ENCODE assay signal across 8 cellular contexts in the genomic region with DNA sequence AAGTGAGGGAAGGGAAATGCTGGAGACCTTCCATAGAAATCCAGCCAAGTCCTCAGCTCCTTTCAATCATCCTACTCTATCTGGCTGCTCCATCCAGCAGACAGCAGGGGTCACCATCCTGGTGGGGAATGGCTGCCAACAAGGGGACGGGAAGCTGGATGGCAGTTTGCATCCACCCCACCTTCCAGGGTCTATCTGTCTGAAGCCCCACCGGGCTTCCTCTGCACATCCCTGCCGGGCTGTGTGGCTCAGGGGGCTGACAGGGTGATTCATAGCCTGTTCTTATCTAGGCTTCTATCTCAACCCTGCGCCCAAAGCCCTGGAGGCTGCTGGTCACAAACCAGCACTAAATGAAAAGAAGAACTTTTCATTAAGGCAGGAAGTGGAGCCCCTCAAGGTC. TPM values are rescaled to one million over a fixed set of nuclear protein-coding genes. Genes with fewer than 3 reads are reported as not detected.
A peak's percentile ranks its signal among the peaks of the same experiment; 100 is the strongest.
DNase-seq lines count a peak whose midpoint lies in the region; ATAC-seq and TF ChIP-seq lines count a peak whose summit lies in the region.

No MANE protein-coding gene starts in this region.

- H3K27me3 ChIP-seq in iPS-15b (ENCODE audit: control insufficient read depth, insufficient read depth, low read length) (peaks cover 43% of the 10 kb centered on the region), spleen (replicated peaks in 1 of 7) (peaks cover 0 to 26% (median 14%) of the 10 kb centered on the region in 7 donors)

- intact Hi-C loops in spleen (cut with DNase I; ENCODE audit: low total_unique reads): no loop called here

- H3K9ac ChIP-seq in iPS-15b (ENCODE audit: low read depth, low read length): no peak overlapping the region

- H3K27ac ChIP-seq in spleen: peak overlapping the region in 5 of 8 donors; percentile 22 to 83 (median 74)

- H3K4me3 ChIP-seq in iPS-15b (ENCODE audit: low read depth, low read length) (peak overlapping the region; percentile 95), spleen (peak overlapping the region in 7 of 8 donors; percentile 43 to 88 (median 69))

- H3K9me3 ChIP-seq in iPS-15b (ENCODE audit: control insufficient read depth, insufficient read depth, low read length): no peaks in the 10 kb centered on the region
- no peaks in the 10 kb centered on the region for H3K9me3 ChIP-seq in spleen

- H3K4me1 ChIP-seq in iPS-15b (ENCODE audit: control insufficient read depth, insufficient read depth, low read length) (peaks cover 4% of the 10 kb centered on the region), spleen (peaks cover 7 to 30% (median 22%) of the 10 kb centered on the region in 6 donors)

- no peak for TF ChIP-seq POLR2A in spleen (IDR thresholded peaks at IDR 0.05)

- ATAC-seq in HG03280 (IDR thresholded peaks at IDR 0.05; ENCODE audit: unreplicated experiment): no peak

- H3K36me3 ChIP-seq in iPS-15b (ENCODE audit: control insufficient read depth, insufficient read depth, low read length): no peaks in the 10 kb centered on the region
- H3K36me3 ChIP-seq in spleen: no peaks in the 10 kb centered on the region

- WGBS in spleen, 5 donors: 4 to 14% (median 7%) methylated on average over 4 of the region's 4 CpGs

- DNase-seq in AG08395 (ENCODE audit: low spot score) (peak; percentile 9), HT1080 (ENCODE audit: low read depth) (peak; percentile 28), spleen (no peak), middle frontal gyrus (ENCODE audit: extremely low spot score, low spot score) (no peak), cortex of kidney (lab: John Stamatoyannopoulos, UW) (no peak)
- peak; percentile 14 for DNase-seq in activated naive CD4-positive, alpha-beta T cell treated with anti-CD3 and anti-CD28 coated beads, Interleukin-2, amount 50 U/mL, for 16 hours

- no peak for TF ChIP-seq CTCF in spleen (IDR thresholded peaks at IDR 0.05 in 8 of 11, conservative IDR thresholded peaks at IDR 0.05 in 3 of 11)

RNA-seq across cellular contexts. Expression of a gene that starts 1.1 kb away (rescaled TPM):
- 19.6 and 23.4 TPM in 2 replicates for total RNA-seq in HT1080 (2014; rRNA removed; shearing (Covaris generic))
- 12.9 and 17.9 TPM in 2 replicates for polyA plus RNA-seq in HT1080 (2015; cell fraction: cytosol; rRNA removed)
- polyA plus RNA-seq in HT1080 (2015; cell fraction: nucleus; rRNA removed): 34.7 and 46.2 TPM in 2 replicates
- total RNA-seq in spleen: 100 to 1,000 TPM in 1 of 7 donors, 10 to 100 TPM in 6; 20.4 to 176 (median 31.1) TPM
- polyA plus RNA-seq in spleen: 1 to 10 TPM; 2.7 to 4.5 (median 3.1) TPM

RNA-seq across cellular contexts. Expression of a gene that starts 45.3 kb away (rescaled TPM):
- not detected in 2 replicates for total RNA-seq in HT1080 (2014; rRNA removed; shearing (Covaris generic))
- polyA plus RNA-seq in HT1080 (2015; cell fraction: cytosol; rRNA removed): not detected in 2 replicates
- polyA plus RNA-seq in HT1080 (2015; cell fraction: nucleus; rRNA removed): not detected in 2 replicates
- not detected for total RNA-seq in spleen
- not detected for polyA plus RNA-seq in spleen

Comparison
In these comparisons a context has a peak if more than half of its experiments do, and no peak if none do; other contexts are left out.
1. DNase-seq: peak in AG08395 (single experiment), HT1080 (single experiment) and activated naive CD4-positive, alpha-beta T cell treated with anti-CD3 and anti-CD28 coated beads, Interleukin-2, amount 50 U/mL, for 16 hours (single experiment); none in spleen (single experiment), middle frontal gyrus (single experiment) and cortex of kidney (single experiment).